In genomic region chr10:63204667-63205391, GRCh38 we compare ENCODE assay signal across 9 cellular contexts.
A peak's percentile ranks its signal among the peaks of the same experiment; 100 is the strongest.
DNase-seq lines count a peak whose midpoint lies in the region; ATAC-seq, FAIRE-seq and TF ChIP-seq lines count a peak whose summit lies in the region.
"Had no signal": no experiment of that assay in that cellular context is flagged by ENCODE, and none has a peak within 500 bp of the region (broad histone marks: within the 10 kb centered on the region; RNA-seq: fewer than 3 reads in every experiment).

No MANE protein-coding gene starts in this region.

- H3K4me2 ChIP-seq in HepG2 (ENCODE audit: low read depth, low read length), result no peak overlapping the region

- peak overlapping the region; percentile 20 for H3K27ac Mint-ChIP-seq in activated naive CD8-positive, alpha-beta T cell treated with anti-CD3 and anti-CD28 coated beads for 36 hours

- BruUV-seq in HepG2 (replicated peaks; lab: Mats Ljungman, UMichigan), result no TSS peak

- H3K27me3 ChIP-seq in right lobe of liver (no peaks in the 10 kb centered on the region), HepG2 (ENCODE audit: control insufficient read depth in 1 of 2, insufficient read depth in 2 of 2, low read length in 2 of 2) (no peaks in the 10 kb centered on the region), suprapubic skin (no peaks in the 10 kb centered on the region)

- intact Hi-C loops in right lobe of liver (cut with DNase I) (no loop called here), HepG2 (cut with micrococcal nuclease; ENCODE audit: unreplicated experiment) (no loop called here)

- 65% methylated on average over 4 of the region's 4 CpGs for whole genome bisulfite sequencing in right lobe of liver (ENCODE audit: insufficient coverage, low coverage, low lambda C conversion rate, missing lambda C conversion rate)
- 98% methylated on average over 4 of the region's 4 CpGs for WGBS in HepG2 (ENCODE audit: low lambda C conversion rate)
- whole genome bisulfite sequencing in suprapubic skin, result 87% methylated on average over 4 of the region's 4 CpGs

- H3K9ac ChIP-seq in HepG2 (ENCODE audit: insufficient read depth, low read depth, low read length), result no peak overlapping the region

- no peak for TF ChIP-seq EP300 in HepG2 (IDR thresholded peaks at IDR 0.05; ENCODE audit: low read depth in 2 of 2, low read length in 2 of 2)
- TF ChIP-seq EP300 in HepG2 (CRISPR knock-in tag; IDR thresholded peaks at IDR 0.05; ENCODE audit: borderline replicate concordance), result no peak
- TF ChIP-seq EP300 in suprapubic skin (IDR thresholded peaks at IDR 0.05), result no peak

- no peaks in the 10 kb centered on the region for H3K27me3 Mint-ChIP-seq in activated naive CD8-positive, alpha-beta T cell treated with anti-CD3 and anti-CD28 coated beads for 36 hours

- no peaks in the 10 kb centered on the region for H3K9me3 Mint-ChIP-seq in activated naive CD8-positive, alpha-beta T cell treated with anti-CD3 and anti-CD28 coated beads for 36 hours

- CTCF ChIA-PET in HepG2 (lab: Yijun Ruan, JAX; ENCODE audit: low intra/inter-chr PET ratio, low total read pairs), result no interaction called here

- H3K4me3 ChIP-seq in right lobe of liver (no peak overlapping the region), HepG2 (replicated peaks in 1 of 3; ENCODE audit: insufficient read depth in 1 of 3, low read depth in 2 of 3, low read length in 3 of 3) (no peak overlapping the region), suprapubic skin (no peak overlapping the region)

- H3K36me3 Mint-ChIP-seq in activated naive CD8-positive, alpha-beta T cell treated with anti-CD3 and anti-CD28 coated beads for 36 hours, result peaks cover 24% of the 10 kb centered on the region

- no peak for FAIRE-seq in HepG2 (lab: Jason Lieb, UNC)

- TF ChIP-seq POLR2A in right lobe of liver (IDR thresholded peaks at IDR 0.05), result no peak
- TF ChIP-seq POLR2A in HepG2 (IDR thresholded peaks at IDR 0.05; ENCODE audit: insufficient read depth in 1 of 2, low read depth in 2 of 2, low read length in 2 of 2), result no peak
- no peak for TF ChIP-seq POLR2A in suprapubic skin (IDR thresholded peaks at IDR 0.05)

- DNase-seq in right lobe of liver, result no peak
- no peak for DNase-seq in HepG2 (ENCODE audit: low spot score)
- no peak for DNase-seq in activated naive CD8-positive, alpha-beta T cell treated with anti-CD3 and anti-CD28 coated beads for 36 hours
- DNase-seq in hepatic stellate cell (ENCODE audit: low spot score), result no peak
- DNase-seq in hippocampal formation (lab: John Stamatoyannopoulos, UW), result no peak
- DNase-seq in activated gamma-delta T cell (lab: John Stamatoyannopoulos, UW), result no peak
- DNase-seq in suprapubic skin (ENCODE audit: low spot score in 2 of 2), result no peak
- DNase-seq: DMS 273 treated with DMSO at 0.1 percent for 48 hours had no signal

- H3K9me3 ChIP-seq in right lobe of liver (no peaks in the 10 kb centered on the region), HepG2 (ENCODE audit: low read length) (no peaks in the 10 kb centered on the region), suprapubic skin (no peaks in the 10 kb centered on the region)

- TF ChIP-seq RAD21 in HepG2 (CRISPR knock-in tag; IDR thresholded peaks at IDR 0.05), result no peak

- H4K20me1 ChIP-seq in HepG2 (ENCODE audit: insufficient read depth, low read length), result peaks cover 2% of the 10 kb centered on the region; the same call in 1 of the 2 replicates

- no peaks in the 10 kb centered on the region for H3K79me2 ChIP-seq in HepG2 (ENCODE audit: insufficient read depth, low read length)

- in situ Hi-C loops in HepG2 (cut with HindIII; ENCODE audit: extremely low pct_ligation_motif_present, low pct_unique_long_range_greater_than_20kb), result no loop called here

- H3K4me1 ChIP-seq in right lobe of liver (peaks cover 0 to 14% (median 0%) of the 10 kb centered on the region in 4 donors), HepG2 (ENCODE audit: insufficient read depth, low read length) (no peaks in the 10 kb centered on the region), suprapubic skin (peaks cover 28% of the 10 kb centered on the region)

- H3K4me1 Mint-ChIP-seq in activated naive CD8-positive, alpha-beta T cell treated with anti-CD3 and anti-CD28 coated beads for 36 hours, result peaks cover 33% of the 10 kb centered on the region

- peak overlapping the region in 1 of 3 donors; percentile 40 for H3K27ac ChIP-seq in right lobe of liver
- H3K27ac ChIP-seq in HepG2 (ENCODE audit: extremely low read length, insufficient read depth, low read length), result no peak overlapping the region
- no peak overlapping the region for H3K27ac ChIP-seq in suprapubic skin

- no peak for TF ChIP-seq CTCF in right lobe of liver (IDR thresholded peaks at IDR 0.05)
- TF ChIP-seq CTCF in HepG2 (CRISPR knock-in tag; IDR thresholded peaks at IDR 0.05), result no peak
- no peak for TF ChIP-seq CTCF in suprapubic skin (IDR thresholded peaks at IDR 0.05)

- no peak overlapping the region for H3K4me3 Mint-ChIP-seq in activated naive CD8-positive, alpha-beta T cell treated with anti-CD3 and anti-CD28 coated beads for 36 hours

- POLR2A ChIA-PET in HepG2 (lab: Yijun Ruan, JAX), result no interaction called here

- H3K36me3 ChIP-seq in right lobe of liver (peaks cover 0 to 32% (median 9%) of the 10 kb centered on the region in 4 donors), HepG2 (replicated peaks in 1 of 2; ENCODE audit: control insufficient read depth in 1 of 2, insufficient read depth in 2 of 2, low read length in 2 of 2) (peaks cover 27 to 60% of the 10 kb centered on the region in 2 experiments), suprapubic skin (peaks cover 21% of the 10 kb centered on the region)

- H2AFZ ChIP-seq in HepG2 (ENCODE audit: low read length), result no peak overlapping the region

- peak; percentile 37 to 46 (median 43) for ATAC-seq in right lobe of liver
- ATAC-seq in HepG2, result no peak
- peak; percentile 48 for ATAC-seq in HG02981 (IDR thresholded peaks at IDR 0.05; ENCODE audit: unreplicated experiment)

TF ChIP-seq in HepG2, 621 proteins besides CTCF, POLR2A, EP300 and RAD21:
- TF ChIP-seq SP2 (CRISPR knock-in tag; IDR thresholded peaks at IDR 0.05), result no peak
- no peak for TF ChIP-seq ZNF800 (CRISPR knock-in tag; IDR thresholded peaks at IDR 0.05)
- TF ChIP-seq RNF2 (conservative IDR thresholded peaks at IDR 0.05; ENCODE audit: low read depth), result no peak
- TF ChIP-seq ZBTB20 (CRISPR knock-in tag; IDR thresholded peaks at IDR 0.05; ENCODE audit: borderline replicate concordance, low read depth), result no peak
